22 cellular contexts compared by ENCODE assay signal in the genomic region with DNA sequence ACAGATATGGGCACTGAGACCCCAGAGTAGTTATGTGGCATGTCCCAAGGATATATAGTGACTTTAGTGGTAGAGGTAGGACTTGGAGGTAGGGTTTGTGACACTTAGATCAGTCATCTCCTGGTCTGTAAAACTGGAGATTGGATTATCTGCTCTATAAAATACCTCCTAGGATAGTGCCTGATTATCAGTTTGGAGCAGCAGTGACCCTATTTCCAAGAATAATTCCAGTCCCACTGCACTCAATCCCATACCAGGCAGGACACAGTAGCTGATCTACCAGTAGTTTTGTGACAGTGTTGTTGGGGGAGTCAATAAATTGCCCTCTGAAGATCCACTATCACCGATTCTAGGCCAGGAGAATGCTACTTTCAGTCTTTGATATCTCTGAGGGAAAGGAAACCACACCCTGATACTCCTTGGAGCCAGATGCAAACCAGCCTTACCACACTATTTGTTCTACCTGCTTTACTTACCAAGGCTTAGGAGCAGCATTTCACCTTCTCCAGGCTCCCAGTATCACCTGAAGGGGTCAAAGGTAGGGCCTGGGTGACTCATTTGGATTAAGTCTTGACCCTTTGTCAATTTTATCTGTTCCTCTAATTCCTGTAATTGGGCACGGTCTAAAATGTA. TPM values are rescaled to one million over a fixed set of nuclear protein-coding genes. Genes with fewer than 3 reads are reported as not detected.
A peak's percentile ranks its signal among the peaks of the same experiment; 100 is the strongest.
DNase-seq lines count a peak whose midpoint lies in the region; ATAC-seq, FAIRE-seq and TF ChIP-seq lines count a peak whose summit lies in the region.
"Had no signal": no experiment of that assay in that cellular context is flagged by ENCODE, and none has a peak within 500 bp of the region (broad histone marks: within the 10 kb centered on the region; RNA-seq: fewer than 3 reads in every experiment).

No MANE protein-coding gene starts in this region.

- TF ChIP-seq CTCF in cardiac muscle cell (IDR thresholded peaks at IDR 0.05; ENCODE audit: low read depth, low read length), result no peak

- no peak for TF ChIP-seq POLR2A in erythroblast (IDR thresholded peaks at IDR 0.05; ENCODE audit: low read length)

- H3K4me3 Mint-ChIP-seq in T-helper 17 cell, result no peak overlapping the region
- H3K4me3 Mint-ChIP-seq: nephron, type B pancreatic cell had no signal

- FAIRE-seq in small intestine (lab: Jason Lieb, UNC), result no peak

- DNase-seq in cardiac muscle cell (ENCODE audit: low read depth in 1 of 2, low spot score in 1 of 2), result no peak
- DNase-seq in cardiac septum (ENCODE audit: low spot score), result no peak
- DNase-seq in T-helper 17 cell, result no peak
- peak; percentile 41 to 56 for DNase-seq in erythroblast (lab: John Stamatoyannopoulos, UW)
- peak; percentile 78 for DNase-seq in small intestine
- no peak for DNase-seq in SW 1271 (lab: John Stamatoyannopoulos, UW)
- DNase-seq in NCI-H2107 treated with DMSO at 0.1 percent for 48 hours (lab: John Stamatoyannopoulos, UW; ENCODE audit: unreplicated experiment), result no peak
- DNase-seq: activated effector memory CD4-positive, alpha-beta T cell treated with Interleukin-2 at 50 U/mL for 16 hours; anterior cingulate cortex; effector memory CD4-positive, alpha-beta T cell; heart right ventricle; Karpas-422; NCI-H1092 treated with DMSO at 0.1 percent for 48 hours; NCI-H2107; NCI-H524 treated with DMSO at 0.1 percent for 48 hours; stimulated activated CD4-positive, alpha-beta T cell treated with anti-CD3 and anti-CD28 coated beads, Interleukin-1b, Interleukin-23, amount 100 ng/mL, for 48 hours; stimulated activated naive CD8-positive, alpha-beta T cell treated with anti-CD3 and anti-CD28 coated beads, Interleukin-15, Interleukin-2, amounts not matched to agents 100 U/mL and 50 U/mL, for 24 hours had no signal

- ATAC-seq in T-helper 17 cell (peak; percentile 24), HG02981 (IDR thresholded peaks at IDR 0.05; ENCODE audit: unreplicated experiment) (no peak)
- ATAC-seq: heart right ventricle; Right ventricle myocardium inferior; stimulated activated naive CD8-positive, alpha-beta T cell treated with anti-CD3 and anti-CD28 coated beads, Interleukin-15, Interleukin-2, amounts not matched to agents 100 U/mL and 50 U/mL, for 24 hours had no signal

- H3K27me3 Mint-ChIP-seq in T-helper 17 cell, result no peaks in the 10 kb centered on the region
- H3K27me3 Mint-ChIP-seq: type B pancreatic cell had no signal

- peak overlapping the region; percentile 29 for H3K27ac ChIP-seq in cardiac muscle cell
- H3K27ac ChIP-seq in small intestine (ENCODE audit: low read depth in 1 of 2, low read length in 1 of 2), result peak overlapping the region; percentile 15 to 84
- H3K27ac ChIP-seq: heart right ventricle had no signal

- peaks cover 11% of the 10 kb centered on the region for H3K36me3 Mint-ChIP-seq in T-helper 17 cell (ENCODE audit: low read depth)

- H3K4me1 Mint-ChIP-seq in T-helper 17 cell, result peaks cover 34% of the 10 kb centered on the region

- H3K9me3 ChIP-seq in cardiac muscle cell (ENCODE audit: low read depth) (no peaks in the 10 kb centered on the region), T-helper 17 cell (ENCODE audit: control insufficient read depth, low read length, poor library complexity, severe bottlenecking) (no peaks in the 10 kb centered on the region), small intestine (ENCODE audit: control insufficient read depth, low read depth) (no peaks in the 10 kb centered on the region)
- H3K9me3 ChIP-seq: heart right ventricle had no signal

- no peak overlapping the region for H3K4me3 ChIP-seq in cardiac muscle cell
- no peak overlapping the region for H3K4me3 ChIP-seq in small intestine (ENCODE audit: low read depth in 1 of 2, low read length in 2 of 2)
- H3K4me3 ChIP-seq: heart right ventricle, lung had no signal

- H3K27me3 ChIP-seq in cardiac muscle cell (no peaks in the 10 kb centered on the region), small intestine (ENCODE audit: control insufficient read depth in 2 of 2, insufficient read depth in 2 of 2, low read length in 2 of 2) (no peaks in the 10 kb centered on the region)
- H3K27me3 ChIP-seq: heart right ventricle had no signal

- intact Hi-C loops in cardiac septum (cut with DNase I), result no loop called here

- H3K36me3 ChIP-seq in cardiac muscle cell (peaks cover 72% of the 10 kb centered on the region), small intestine (ENCODE audit: control insufficient read depth in 2 of 2, insufficient read depth in 2 of 2, low read length in 2 of 2) (peaks cover 5 to 10% of the 10 kb centered on the region in 2 donors)

- H3K4me1 ChIP-seq in cardiac muscle cell (ENCODE audit: low read depth) (peaks cover 9% of the 10 kb centered on the region), small intestine (ENCODE audit: control insufficient read depth in 2 of 2, insufficient read depth in 1 of 2, low read depth in 1 of 2, low read length in 1 of 2) (peaks cover 5 to 11% of the 10 kb centered on the region in 2 donors)

- H3K27ac Mint-ChIP-seq in T-helper 17 cell, result peak overlapping the region; percentile 87
- H3K27ac Mint-ChIP-seq: nephron, type B pancreatic cell had no signal

- WGBS in small intestine, 3 donors, result 23 to 63% (median 34%) methylated on average over 2 of the region's 2 CpGs

RNA-seq across cellular contexts. Expression of a gene that starts 30.6 kb away (rescaled TPM):
- total RNA-seq in cardiac muscle cell, result 59.1 and 78.4 TPM in 2 replicates
- 131 and 152 TPM in 2 replicates for polyA plus RNA-seq in cardiac muscle cell
- 65.7 TPM for total RNA-seq in cardiac septum
- 100 to 1,000 TPM; 285 to 301 TPM for total RNA-seq in T-helper 17 cell
- polyA plus RNA-seq in small intestine, result 10 to 100 TPM; 11.1 to 20.0 (median 12.5) TPM

Comparison
In these comparisons a context has a peak if more than half of its experiments do, and no peak if none do; other contexts are left out.
1. DNase-seq: peak in erythroblast (2 of 2) and small intestine (single experiment); none in cardiac muscle cell (0 of 2), cardiac septum (single experiment), T-helper 17 cell (0 of 3), SW 1271 (0 of 2) and NCI-H2107 treated with DMSO at 0.1 percent for 48 hours (single experiment).